In the genomic region with DNA sequence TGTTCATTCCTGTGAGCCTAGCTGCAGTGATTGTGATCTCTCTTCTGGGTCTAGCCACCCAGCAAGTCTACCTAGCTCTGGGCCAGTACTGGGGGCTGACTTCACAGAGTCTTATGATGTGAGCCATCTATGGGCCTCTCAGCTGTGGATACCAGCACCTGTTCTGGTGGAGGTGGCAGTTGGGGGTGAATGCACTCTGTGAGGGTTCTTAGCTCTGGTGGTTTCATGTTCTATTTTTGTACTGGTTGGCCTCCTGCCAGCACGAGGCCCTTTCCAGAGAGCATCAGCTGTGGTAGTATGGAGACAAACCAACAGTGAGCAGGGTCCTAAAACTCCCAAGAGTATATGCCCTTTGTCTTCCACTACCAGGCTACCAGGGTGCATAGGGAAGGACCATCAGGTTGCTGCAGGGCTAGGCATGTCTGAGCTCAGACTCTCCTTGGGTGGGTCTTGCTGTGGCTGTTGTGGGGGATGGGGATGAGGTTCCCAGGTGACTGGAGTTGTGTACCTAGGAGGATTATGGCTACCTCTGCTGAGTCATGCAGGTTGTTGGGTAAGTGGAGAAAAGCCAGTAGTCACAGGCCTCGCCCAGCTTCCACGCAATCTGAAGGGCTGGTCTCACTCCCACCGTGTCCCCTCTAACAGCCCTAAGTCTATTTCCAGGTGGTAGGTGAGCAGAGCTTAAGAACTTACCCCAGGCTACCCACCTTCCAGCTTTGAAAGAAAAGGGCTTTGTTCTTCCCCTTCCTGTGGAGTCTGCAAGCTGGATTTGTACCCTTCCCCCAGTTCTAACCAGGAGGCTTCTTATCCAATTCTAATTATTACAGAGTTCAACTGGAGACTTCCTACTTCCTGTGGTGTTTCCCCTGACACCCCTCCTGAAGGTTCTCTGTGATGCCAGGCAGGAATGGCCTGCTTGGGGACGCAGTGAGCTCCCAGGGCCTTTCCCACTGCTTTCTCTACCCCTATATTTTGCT, we compare ENCODE assay signal across 1 cellular context.
TF ChIP-seq lines count a peak whose summit lies in the region.

No MANE protein-coding gene starts in this region.

TF ChIP-seq in GM23338, 12 proteins besides CTCF, POLR2A, EP300 and RAD21 (continued from another document):
- TF ChIP-seq, protein P1, sequence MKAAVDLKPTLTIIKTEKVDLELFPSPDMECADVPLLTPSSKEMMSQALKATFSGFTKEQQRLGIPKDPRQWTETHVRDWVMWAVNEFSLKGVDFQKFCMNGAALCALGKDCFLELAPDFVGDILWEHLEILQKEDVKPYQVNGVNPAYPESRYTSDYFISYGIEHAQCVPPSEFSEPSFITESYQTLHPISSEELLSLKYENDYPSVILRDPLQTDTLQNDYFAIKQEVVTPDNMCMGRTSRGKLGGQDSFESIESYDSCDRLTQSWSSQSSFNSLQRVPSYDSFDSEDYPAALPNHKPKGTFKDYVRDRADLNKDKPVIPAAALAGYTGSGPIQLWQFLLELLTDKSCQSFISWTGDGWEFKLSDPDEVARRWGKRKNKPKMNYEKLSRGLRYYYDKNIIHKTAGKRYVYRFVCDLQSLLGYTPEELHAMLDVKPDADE (IDR thresholded peaks at IDR 0.05) = no peak
- TF ChIP-seq CREB1 (CRISPR knock-in tag; IDR thresholded peaks at IDR 0.05; ENCODE audit: low read depth) (no peak), ZNF331 (CRISPR knock-in tag; IDR thresholded peaks at IDR 0.05; ENCODE audit: low read depth) (no peak), NANOG (IDR thresholded peaks at IDR 0.05; ENCODE audit: borderline replicate concordance) (no peak), STAT1 (IDR thresholded peaks at IDR 0.05; ENCODE audit: unreplicated experiment) (no peak), POLR2AphosphoS5 (IDR thresholded peaks at IDR 0.05; ENCODE audit: low read depth) (no peak)
- TF ChIP-seq, protein P2, sequence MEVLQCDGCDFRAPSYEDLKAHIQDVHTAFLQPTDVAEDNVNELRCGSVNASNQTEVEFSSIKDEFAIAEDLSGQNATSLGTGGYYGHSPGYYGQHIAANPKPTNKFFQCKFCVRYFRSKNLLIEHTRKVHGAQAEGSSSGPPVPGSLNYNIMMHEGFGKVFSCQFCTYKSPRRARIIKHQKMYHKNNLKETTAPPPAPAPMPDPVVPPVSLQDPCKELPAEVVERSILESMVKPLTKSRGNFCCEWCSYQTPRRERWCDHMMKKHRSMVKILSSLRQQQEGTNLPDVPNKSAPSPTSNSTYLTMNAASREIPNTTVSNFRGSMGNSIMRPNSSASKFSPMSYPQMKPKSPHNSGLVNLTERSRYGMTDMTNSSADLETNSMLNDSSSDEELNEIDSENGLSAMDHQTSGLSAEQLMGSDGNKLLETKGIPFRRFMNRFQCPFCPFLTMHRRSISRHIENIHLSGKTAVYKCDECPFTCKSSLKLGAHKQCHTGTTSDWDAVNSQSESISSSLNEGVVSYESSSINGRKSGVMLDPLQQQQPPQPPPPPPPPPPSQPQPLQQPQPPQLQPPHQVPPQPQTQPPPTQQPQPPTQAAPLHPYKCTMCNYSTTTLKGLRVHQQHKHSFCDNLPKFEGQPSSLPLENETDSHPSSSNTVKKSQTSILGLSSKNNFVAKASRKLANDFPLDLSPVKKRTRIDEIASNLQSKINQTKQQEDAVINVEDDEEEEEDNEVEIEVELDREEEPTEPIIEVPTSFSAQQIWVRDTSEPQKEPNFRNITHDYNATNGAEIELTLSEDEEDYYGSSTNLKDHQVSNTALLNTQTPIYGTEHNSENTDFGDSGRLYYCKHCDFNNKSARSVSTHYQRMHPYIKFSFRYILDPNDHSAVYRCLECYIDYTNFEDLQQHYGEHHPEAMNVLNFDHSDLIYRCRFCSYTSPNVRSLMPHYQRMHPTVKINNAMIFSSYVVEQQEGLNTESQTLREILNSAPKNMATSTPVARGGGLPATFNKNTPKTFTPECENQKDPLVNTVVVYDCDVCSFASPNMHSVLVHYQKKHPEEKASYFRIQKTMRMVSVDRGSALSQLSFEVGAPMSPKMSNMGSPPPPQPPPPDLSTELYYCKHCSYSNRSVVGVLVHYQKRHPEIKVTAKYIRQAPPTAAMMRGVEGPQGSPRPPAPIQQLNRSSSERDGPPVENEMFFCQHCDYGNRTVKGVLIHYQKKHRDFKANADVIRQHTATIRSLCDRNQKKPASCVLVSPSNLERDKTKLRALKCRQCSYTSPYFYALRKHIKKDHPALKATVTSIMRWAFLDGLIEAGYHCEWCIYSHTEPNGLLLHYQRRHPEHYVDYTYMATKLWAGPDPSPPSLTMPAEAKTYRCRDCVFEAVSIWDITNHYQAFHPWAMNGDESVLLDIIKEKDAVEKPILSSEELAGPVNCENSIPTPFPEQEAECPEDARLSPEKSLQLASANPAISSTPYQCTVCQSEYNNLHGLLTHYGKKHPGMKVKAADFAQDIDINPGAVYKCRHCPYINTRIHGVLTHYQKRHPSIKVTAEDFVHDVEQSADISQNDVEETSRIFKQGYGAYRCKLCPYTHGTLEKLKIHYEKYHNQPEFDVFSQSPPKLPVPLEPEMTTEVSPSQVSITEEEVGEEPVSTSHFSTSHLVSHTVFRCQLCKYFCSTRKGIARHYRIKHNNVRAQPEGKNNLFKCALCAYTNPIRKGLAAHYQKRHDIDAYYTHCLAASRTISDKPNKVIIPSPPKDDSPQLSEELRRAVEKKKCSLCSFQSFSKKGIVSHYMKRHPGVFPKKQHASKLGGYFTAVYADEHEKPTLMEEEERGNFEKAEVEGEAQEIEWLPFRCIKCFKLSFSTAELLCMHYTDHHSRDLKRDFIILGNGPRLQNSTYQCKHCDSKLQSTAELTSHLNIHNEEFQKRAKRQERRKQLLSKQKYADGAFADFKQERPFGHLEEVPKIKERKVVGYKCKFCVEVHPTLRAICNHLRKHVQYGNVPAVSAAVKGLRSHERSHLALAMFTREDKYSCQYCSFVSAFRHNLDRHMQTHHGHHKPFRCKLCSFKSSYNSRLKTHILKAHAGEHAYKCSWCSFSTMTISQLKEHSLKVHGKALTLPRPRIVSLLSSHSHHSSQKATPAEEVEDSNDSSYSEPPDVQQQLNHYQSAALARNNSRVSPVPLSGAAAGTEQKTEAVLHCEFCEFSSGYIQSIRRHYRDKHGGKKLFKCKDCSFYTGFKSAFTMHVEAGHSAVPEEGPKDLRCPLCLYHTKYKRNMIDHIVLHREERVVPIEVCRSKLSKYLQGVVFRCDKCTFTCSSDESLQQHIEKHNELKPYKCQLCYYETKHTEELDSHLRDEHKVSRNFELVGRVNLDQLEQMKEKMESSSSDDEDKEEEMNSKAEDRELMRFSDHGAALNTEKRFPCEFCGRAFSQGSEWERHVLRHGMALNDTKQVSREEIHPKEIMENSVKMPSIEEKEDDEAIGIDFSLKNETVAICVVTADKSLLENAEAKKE (CRISPR knock-in tag; IDR thresholded peaks at IDR 0.05) = no peak
- TF ChIP-seq, protein P3, sequence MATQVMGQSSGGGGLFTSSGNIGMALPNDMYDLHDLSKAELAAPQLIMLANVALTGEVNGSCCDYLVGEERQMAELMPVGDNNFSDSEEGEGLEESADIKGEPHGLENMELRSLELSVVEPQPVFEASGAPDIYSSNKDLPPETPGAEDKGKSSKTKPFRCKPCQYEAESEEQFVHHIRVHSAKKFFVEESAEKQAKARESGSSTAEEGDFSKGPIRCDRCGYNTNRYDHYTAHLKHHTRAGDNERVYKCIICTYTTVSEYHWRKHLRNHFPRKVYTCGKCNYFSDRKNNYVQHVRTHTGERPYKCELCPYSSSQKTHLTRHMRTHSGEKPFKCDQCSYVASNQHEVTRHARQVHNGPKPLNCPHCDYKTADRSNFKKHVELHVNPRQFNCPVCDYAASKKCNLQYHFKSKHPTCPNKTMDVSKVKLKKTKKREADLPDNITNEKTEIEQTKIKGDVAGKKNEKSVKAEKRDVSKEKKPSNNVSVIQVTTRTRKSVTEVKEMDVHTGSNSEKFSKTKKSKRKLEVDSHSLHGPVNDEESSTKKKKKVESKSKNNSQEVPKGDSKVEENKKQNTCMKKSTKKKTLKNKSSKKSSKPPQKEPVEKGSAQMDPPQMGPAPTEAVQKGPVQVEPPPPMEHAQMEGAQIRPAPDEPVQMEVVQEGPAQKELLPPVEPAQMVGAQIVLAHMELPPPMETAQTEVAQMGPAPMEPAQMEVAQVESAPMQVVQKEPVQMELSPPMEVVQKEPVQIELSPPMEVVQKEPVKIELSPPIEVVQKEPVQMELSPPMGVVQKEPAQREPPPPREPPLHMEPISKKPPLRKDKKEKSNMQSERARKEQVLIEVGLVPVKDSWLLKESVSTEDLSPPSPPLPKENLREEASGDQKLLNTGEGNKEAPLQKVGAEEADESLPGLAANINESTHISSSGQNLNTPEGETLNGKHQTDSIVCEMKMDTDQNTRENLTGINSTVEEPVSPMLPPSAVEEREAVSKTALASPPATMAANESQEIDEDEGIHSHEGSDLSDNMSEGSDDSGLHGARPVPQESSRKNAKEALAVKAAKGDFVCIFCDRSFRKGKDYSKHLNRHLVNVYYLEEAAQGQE (IDR thresholded peaks at IDR 0.05; ENCODE audit: unreplicated experiment) = no peak
